Comparison of ENCODE assay signal across 16 cellular contexts in the genomic region with DNA sequence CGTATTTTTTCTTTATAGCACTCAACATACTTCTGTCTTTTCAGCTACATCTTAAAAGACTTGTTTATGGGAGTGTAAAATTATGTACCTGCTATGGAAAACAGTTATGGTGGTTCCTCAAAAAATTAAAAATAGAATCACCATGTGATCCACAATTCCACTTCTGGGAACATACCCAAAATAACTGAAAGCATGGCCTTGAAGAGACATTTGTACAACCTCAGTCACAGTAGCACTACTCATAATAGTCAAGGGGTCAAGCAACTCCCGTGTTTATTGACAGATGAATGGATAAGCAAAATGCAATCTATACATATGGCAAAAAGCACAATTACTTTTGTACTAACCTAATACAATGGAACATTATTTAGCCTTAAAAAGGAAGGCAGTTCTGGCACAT.
A peak's percentile ranks its signal among the peaks of the same experiment; 100 is the strongest.
DNase-seq lines count a peak whose midpoint lies in the region; ATAC-seq, FAIRE-seq and TF ChIP-seq lines count a peak whose summit lies in the region.
"Had no signal": no experiment of that assay in that cellular context is flagged by ENCODE, and none has a peak within 500 bp of the region (broad histone marks: within the 10 kb centered on the region; RNA-seq: fewer than 3 reads in every experiment).

No MANE protein-coding gene starts in this region.

- peaks cover 3% of the 10 kb centered on the region for H3K9me3 Mint-ChIP-seq in stimulated activated memory B cell treated with anti-CD40 and anti-IgM and Interleukin-4, amounts not matched to agents 10 μg/mL and 1 μg/mL and 100 μg/mL, for 72 hours

- TF ChIP-seq CTCF in A673 (conservative IDR thresholded peaks at IDR 0.05; ENCODE audit: low read depth, low read length) (no peak), dorsolateral prefrontal cortex (IDR thresholded peaks at IDR 0.05 in 54 of 56, conservative IDR thresholded peaks at IDR 0.05 in 2 of 56; ENCODE audit: low read depth in 1 of 56, partially characterized antibody in 56 of 56) (no peak), foreskin fibroblast (IDR thresholded peaks at IDR 0.05; ENCODE audit: low read depth, low read length) (no peak)

- WGBS in small intestine, 3 donors = 74 to 77% (median 75%) methylated on average over 2 of the region's 2 CpGs

- no peaks in the 10 kb centered on the region for H3K27me3 Mint-ChIP-seq in stimulated activated memory B cell treated with anti-CD40 and anti-IgM and Interleukin-4, amounts not matched to agents 10 μg/mL and 1 μg/mL and 100 μg/mL, for 72 hours

- no TSS peak for BruUV-seq in A673 (replicated peaks; lab: Mats Ljungman, UMichigan)

- no peak overlapping the region for H3K27ac Mint-ChIP-seq in stimulated activated memory B cell treated with anti-CD40 and anti-IgM and Interleukin-4, amounts not matched to agents 10 μg/mL and 1 μg/mL and 100 μg/mL, for 72 hours
- H3K27ac Mint-ChIP-seq: CD4-positive, alpha-beta memory T cell; GM23338; H9 had no signal

- no peaks in the 10 kb centered on the region for H3K36me3 Mint-ChIP-seq in stimulated activated memory B cell treated with anti-CD40 and anti-IgM and Interleukin-4, amounts not matched to agents 10 μg/mL and 1 μg/mL and 100 μg/mL, for 72 hours
- H3K36me3 Mint-ChIP-seq: CD4-positive, alpha-beta memory T cell had no signal

- no peak for FAIRE-seq in small intestine (lab: Jason Lieb, UNC)
- FAIRE-seq: A204.1, GM12878, GM18507 had no signal

- ATAC-seq in stimulated activated memory B cell treated with anti-CD40 and anti-IgM and Interleukin-4, amounts not matched to agents 10 μg/mL and 1 μg/mL and 100 μg/mL, for 72 hours = no peak
- ATAC-seq: GM12878, GM23338 had no signal

- peak overlapping the region; percentile 32 for H3K9ac ChIP-seq in SK-N-MC (ENCODE audit: insufficient read length)

- peaks cover 47% of the 10 kb centered on the region for H3K4me1 ChIP-seq in A673 (ENCODE audit: insufficient read depth, low read length, poor library complexity, severe bottlenecking)
- H3K4me1 ChIP-seq in small intestine (ENCODE audit: control insufficient read depth in 2 of 2, insufficient read depth in 1 of 2, low read depth in 1 of 2, low read length in 1 of 2) = peaks cover 0 to 2% of the 10 kb centered on the region in 2 donors
- H3K4me1 ChIP-seq: BE2C had no signal

- no peaks in the 10 kb centered on the region for H3K4me1 Mint-ChIP-seq in stimulated activated memory B cell treated with anti-CD40 and anti-IgM and Interleukin-4, amounts not matched to agents 10 μg/mL and 1 μg/mL and 100 μg/mL, for 72 hours
- H3K4me1 Mint-ChIP-seq: CD4-positive, alpha-beta memory T cell had no signal

- CTCF ChIA-PET in A673 (lab: Charles Lee) = no interaction called here

- H3K9me3 ChIP-seq in A673 (ENCODE audit: low read depth, low read length, poor library complexity, severe bottlenecking) = no peaks in the 10 kb centered on the region
- no peaks in the 10 kb centered on the region; the same call in 1 of the 2 replicates for H3K9me3 ChIP-seq in SK-N-MC (ENCODE audit: low read depth, low read length)
- H3K9me3 ChIP-seq in small intestine (ENCODE audit: control insufficient read depth, low read depth) = no peaks in the 10 kb centered on the region
- H3K9me3 ChIP-seq: BE2C had no signal

- intact Hi-C loops in A673 (cut with micrococcal nuclease; ENCODE audit: unreplicated experiment) (no loop called here), dorsolateral prefrontal cortex (cut with DNase I) (loop anchor here in 1 of 2 donors (10.0 kb wide), 1 partner anchor 61 kb away; no protein-coding TSS in a partner anchor)

- no peak overlapping the region for H3K4me3 Mint-ChIP-seq in stimulated activated memory B cell treated with anti-CD40 and anti-IgM and Interleukin-4, amounts not matched to agents 10 μg/mL and 1 μg/mL and 100 μg/mL, for 72 hours
- H3K4me3 Mint-ChIP-seq: CD4-positive, alpha-beta memory T cell; GM23338; H9 had no signal

- POLR2A ChIA-PET in A673 (lab: Charles Lee; ENCODE audit: low non-redundant PET) = no interaction called here

- H3K27me3 ChIP-seq in A673 (replicated peaks; ENCODE audit: insufficient read depth, low read depth, low read length, poor library complexity) = no peaks in the 10 kb centered on the region
- H3K27me3 ChIP-seq in dorsolateral prefrontal cortex = no peaks in the 10 kb centered on the region
- no peaks in the 10 kb centered on the region for H3K27me3 ChIP-seq in small intestine (ENCODE audit: control insufficient read depth in 2 of 2, insufficient read depth in 2 of 2, low read length in 2 of 2)
- H3K27me3 ChIP-seq: BE2C had no signal

- H3K4me3 ChIP-seq in A673 (ENCODE audit: low read depth, low read length, poor library complexity, severe bottlenecking) (no peak overlapping the region), SK-N-MC (no peak overlapping the region), dorsolateral prefrontal cortex (no peak overlapping the region), foreskin fibroblast (ENCODE audit: low read depth in 1 of 2, low read length in 2 of 2) (no peak overlapping the region), small intestine (ENCODE audit: low read depth in 1 of 2, low read length in 2 of 2) (no peak overlapping the region)
- H3K4me3 ChIP-seq: GM12878, GM23338 had no signal

- H3K27ac ChIP-seq in A673 (ENCODE audit: low read depth, low read length, poor library complexity, severe bottlenecking) (peak overlapping the region; percentile 51), SK-N-MC (peak overlapping the region; percentile 99), dorsolateral prefrontal cortex (peak overlapping the region in 58 of 59 donors; percentile 7 to 93 (median 83)), small intestine (ENCODE audit: low read depth in 1 of 2, low read length in 1 of 2) (no peak overlapping the region)
- H3K27ac ChIP-seq: C4-2B had no signal

- DNase-seq in A673 (ENCODE audit: low spot score) (no peak), SK-N-MC (ENCODE audit: low read depth, low spot score) (no peak), dorsolateral prefrontal cortex (no peak), superior temporal gyrus (ENCODE audit: extremely low spot score) (peak; percentile 36), foreskin fibroblast (no peak), small intestine (no peak)
- DNase-seq: BE2C; CD4-positive, alpha-beta memory T cell; DMS79; H9 had no signal

- H3K36me3 ChIP-seq in A673 (ENCODE audit: insufficient read depth, low read length, poor library complexity, severe bottlenecking) (no peaks in the 10 kb centered on the region), SK-N-MC (ENCODE audit: insufficient read depth, low read length) (no peaks in the 10 kb centered on the region), small intestine (ENCODE audit: control insufficient read depth in 2 of 2, insufficient read depth in 2 of 2, low read length in 2 of 2) (no peaks in the 10 kb centered on the region)
- H3K36me3 ChIP-seq: BE2C had no signal

Comparison
In these comparisons a context has a peak if more than half of its experiments do, and no peak if none do; other contexts are left out.
1. H3K27ac ChIP-seq: peak in A673 (single experiment), SK-N-MC (single experiment) and dorsolateral prefrontal cortex (58 of 59); none in small intestine (0 of 2).